In the genomic region with DNA sequence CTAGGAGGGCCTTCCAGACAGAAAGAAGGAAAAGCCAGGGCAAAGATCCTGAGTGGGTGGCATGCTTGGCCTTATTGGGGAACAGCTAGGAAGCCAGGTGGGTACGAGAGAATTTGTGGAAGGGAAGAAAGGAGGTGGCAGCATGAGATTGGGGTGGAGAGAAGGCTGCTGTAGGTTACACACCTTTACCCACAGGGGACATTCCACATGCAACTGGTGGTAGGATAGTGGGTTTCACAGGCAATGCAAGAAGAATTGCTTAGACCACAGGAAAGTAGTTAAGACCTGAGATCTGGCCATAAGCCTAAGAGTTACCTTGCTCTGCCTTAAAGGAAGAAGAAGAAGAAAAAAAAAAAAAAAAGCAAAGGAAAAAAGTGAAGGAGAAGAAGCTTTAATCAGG, we compare ENCODE assay signal across 29 cellular contexts. TPM values are rescaled to one million over a fixed set of nuclear protein-coding genes. Genes with fewer than 3 reads are reported as not detected.
DNase-seq lines count a peak whose midpoint lies in the region; ATAC-seq and TF ChIP-seq lines count a peak whose summit lies in the region.
"Had no signal": no experiment of that assay in that cellular context is flagged by ENCODE, and none has a peak within 500 bp of the region (broad histone marks: within the 10 kb centered on the region; RNA-seq: fewer than 3 reads in every experiment).

No MANE protein-coding gene starts in this region.

- POLR2A ChIA-PET in CD4-positive, alpha-beta T cell (lab: Charles Lee): interaction anchor here (1.4 kb wide), 1 partner anchor 12 kb away, joined by 3 read pairs; no protein-coding TSS in a partner anchor

- H3K4me2 ChIP-seq in BLaER1: peak overlapping the region; percentile 31; the same call in 1 of the 2 replicates
- H3K4me2 ChIP-seq: PC-9, smooth muscle cell had no signal

- H3K9ac ChIP-seq in BLaER1: no peak overlapping the region

- H3K36me3 ChIP-seq in BLaER1: peaks cover 66% of the 10 kb centered on the region
- H3K36me3 ChIP-seq: esophagus squamous epithelium, ovary had no signal

- peaks cover 87% of the 10 kb centered on the region for H3K4me1 Mint-ChIP-seq in CD4-positive, alpha-beta T cell (ENCODE audit: low read depth)
- peaks cover 97% of the 10 kb centered on the region for H3K4me1 Mint-ChIP-seq in dendritic cell treated with granulocyte-macrophage colony-stimulating factor and Interleukin-4, amounts not matched to agents 40 ng/mL and 50 ng/mL, for 4 days (ENCODE audit: low read depth)
- peaks cover 64% of the 10 kb centered on the region for H3K4me1 Mint-ChIP-seq in nephron progenitor cell

- H3K27me3 Mint-ChIP-seq in CD4-positive, alpha-beta T cell: no peaks in the 10 kb centered on the region
- H3K27me3 Mint-ChIP-seq in dendritic cell treated with granulocyte-macrophage colony-stimulating factor and Interleukin-4, amounts not matched to agents 40 ng/mL and 50 ng/mL, for 4 days: no peaks in the 10 kb centered on the region
- H3K27me3 Mint-ChIP-seq in nephron progenitor cell (ENCODE audit: low read depth, poor library complexity): no peaks in the 10 kb centered on the region
- H3K27me3 Mint-ChIP-seq: activated CD4-positive, alpha-beta T cell treated with anti-CD3 and anti-CD28 coated beads, Interleukin-2, amount 10 ng/mL, durations not matched to agents 7 days and 5 days; activated CD8-positive, alpha-beta memory T cell treated with anti-CD3 and anti-CD28 coated beads, Interleukin-2, amount 10 ng/mL, durations not matched to agents 7 days and 5 days; activated naive CD8-positive, alpha-beta T cell; CD4-positive, alpha-beta memory T cell; naive B cell; type B pancreatic cell had no signal

- H3K9me3 Mint-ChIP-seq in CD4-positive, alpha-beta T cell: no peaks in the 10 kb centered on the region
- no peaks in the 10 kb centered on the region for H3K9me3 Mint-ChIP-seq in dendritic cell treated with granulocyte-macrophage colony-stimulating factor and Interleukin-4, amounts not matched to agents 40 ng/mL and 50 ng/mL, for 4 days
- H3K9me3 Mint-ChIP-seq in nephron progenitor cell: no peaks in the 10 kb centered on the region
- H3K9me3 Mint-ChIP-seq: activated CD4-positive, alpha-beta T cell treated with anti-CD3 and anti-CD28 coated beads, Interleukin-2, amount 10 ng/mL, durations not matched to agents 7 days and 5 days; CD4-positive, alpha-beta memory T cell; naive B cell; type B pancreatic cell had no signal

- H3K27me3 ChIP-seq in BLaER1: no peaks in the 10 kb centered on the region
- H3K27me3 ChIP-seq in CD4-positive, alpha-beta T cell (ENCODE audit: control insufficient read depth, insufficient read depth, low read length): no peaks in the 10 kb centered on the region
- H3K27me3 ChIP-seq: esophagus squamous epithelium, ovary had no signal

- no peak overlapping the region for H3K4me3 ChIP-seq in BLaER1
- H3K4me3 ChIP-seq: esophagus squamous epithelium, ovary, PC-9, smooth muscle cell had no signal

- intact Hi-C loops in CD4-positive, alpha-beta T cell (cut with DNase I, micrococcal nuclease): no loop called here
- intact Hi-C loops in dendritic cell treated with granulocyte-macrophage colony-stimulating factor and Interleukin-4, amounts not matched to agents 40 ng/mL and 50 ng/mL, for 4 days (cut with micrococcal nuclease): no loop called here

- CTCF ChIA-PET in CD4-positive, alpha-beta T cell (lab: Charles Lee): interaction anchor here (0.7 kb wide), 1 partner anchor 28 kb away, joined by 3 read pairs; no protein-coding TSS in a partner anchor

- H3K9me3 ChIP-seq in BLaER1: no peaks in the 10 kb centered on the region
- H3K9me3 ChIP-seq in CD4-positive, alpha-beta T cell (ENCODE audit: control insufficient read depth, low read length): no peaks in the 10 kb centered on the region
- H3K9me3 ChIP-seq: esophagus squamous epithelium, ovary had no signal

- no peak for ATAC-seq in CD4-positive, alpha-beta T cell (ENCODE audit: poor library complexity)
- ATAC-seq: activated CD8-positive, alpha-beta memory T cell treated with anti-CD3 and anti-CD28 coated beads, Interleukin-2, amount 10 ng/mL, durations not matched to agents 7 days and 5 days; left cardiac atrium had no signal

- H3K27ac ChIP-seq in BLaER1: no peak overlapping the region
- H3K27ac ChIP-seq in CD4-positive, alpha-beta T cell (ENCODE audit: low read depth, low read length): no peak overlapping the region
- H3K27ac ChIP-seq: esophagus squamous epithelium, ovary, PC-9, WERI-Rb-1 had no signal

- peaks cover 76% of the 10 kb centered on the region for H3K4me1 ChIP-seq in BLaER1

- H3K4me3 Mint-ChIP-seq in CD4-positive, alpha-beta T cell: no peak overlapping the region
- no peak overlapping the region for H3K4me3 Mint-ChIP-seq in dendritic cell treated with granulocyte-macrophage colony-stimulating factor and Interleukin-4, amounts not matched to agents 40 ng/mL and 50 ng/mL, for 4 days
- H3K4me3 Mint-ChIP-seq in nephron progenitor cell: no peak overlapping the region
- H3K4me3 Mint-ChIP-seq: activated CD4-positive, alpha-beta T cell treated with anti-CD3 and anti-CD28 coated beads, Interleukin-2, amount 10 ng/mL, durations not matched to agents 7 days and 5 days; activated CD8-positive, alpha-beta memory T cell treated with anti-CD3 and anti-CD28 coated beads, Interleukin-2, amount 10 ng/mL, durations not matched to agents 7 days and 5 days; activated naive CD8-positive, alpha-beta T cell; type B pancreatic cell had no signal

- DNase-seq in CD4-positive, alpha-beta T cell: no peak
- DNase-seq in nephron progenitor cell: no peak
- DNase-seq in NCI-H82 treated with DMSO at 0.1 percent for 48 hours (lab: John Stamatoyannopoulos, UW; ENCODE audit: unreplicated experiment): no peak
- no peak for DNase-seq in HUDEP-2 (lab: John Stamatoyannopoulos, UW; ENCODE audit: unreplicated experiment in 76 of 76)
- no peak for DNase-seq in A172 (ENCODE audit: low spot score)
- DNase-seq: activated CD4-positive, alpha-beta T cell treated with anti-CD3 and anti-CD28 coated beads, Interleukin-2, amount 10 ng/mL, durations not matched to agents 7 days and 5 days; activated CD8-positive, alpha-beta memory T cell treated with anti-CD3 and anti-CD28 coated beads, Interleukin-2, amount 10 ng/mL, durations not matched to agents 7 days and 5 days; CD4-positive, alpha-beta memory T cell; esophagus squamous epithelium; foreskin melanocyte; GOT3; left cardiac atrium; mesenchymal stem cell; naive B cell; NCI-H1092; NCI-H1694 treated with DMSO at 0.1 percent for 48 hours; NCI-H524; NK-92 treated with Interleukin-12 subunit alpha and Interleukin-12 subunit beta, amount 100 ng/mL, for 24 hours; ovary; PC-9; retina; Right ventricle myocardium superior; stimulated activated CD4-positive, alpha-beta T cell treated with anti-CD3 and anti-CD28 coated beads, Interleukin-1b, Interleukin-23, amount 100 ng/mL, for 48 hours; WERI-Rb-1 had no signal

- TF ChIP-seq CTCF in CD4-positive, alpha-beta T cell (IDR thresholded peaks at IDR 0.05): no peak
- no peak for TF ChIP-seq CTCF in nephron progenitor cell (IDR thresholded peaks at IDR 0.05)

- peaks cover 100% of the 10 kb centered on the region for H4K20me1 ChIP-seq in BLaER1

- peak overlapping the region; percentile 64 for H3K27ac Mint-ChIP-seq in CD4-positive, alpha-beta T cell
- H3K27ac Mint-ChIP-seq in dendritic cell treated with granulocyte-macrophage colony-stimulating factor and Interleukin-4, amounts not matched to agents 40 ng/mL and 50 ng/mL, for 4 days: peak overlapping the region; percentile 14
- H3K27ac Mint-ChIP-seq in nephron progenitor cell: peak overlapping the region; percentile 95
- H3K27ac Mint-ChIP-seq: activated CD4-positive, alpha-beta T cell treated with anti-CD3 and anti-CD28 coated beads, Interleukin-2, amount 10 ng/mL, durations not matched to agents 7 days and 5 days; activated CD8-positive, alpha-beta memory T cell treated with anti-CD3 and anti-CD28 coated beads, Interleukin-2, amount 10 ng/mL, durations not matched to agents 7 days and 5 days; activated naive CD8-positive, alpha-beta T cell; type B pancreatic cell had no signal

- peaks cover 30% of the 10 kb centered on the region for H3K36me3 Mint-ChIP-seq in CD4-positive, alpha-beta T cell (ENCODE audit: low read depth)
- H3K36me3 Mint-ChIP-seq in dendritic cell treated with granulocyte-macrophage colony-stimulating factor and Interleukin-4, amounts not matched to agents 40 ng/mL and 50 ng/mL, for 4 days (ENCODE audit: low read depth): peaks cover 50% of the 10 kb centered on the region
- H3K36me3 Mint-ChIP-seq in nephron progenitor cell (ENCODE audit: low read depth): peaks cover 40% of the 10 kb centered on the region

RNA-seq across cellular contexts. Expression of gene ANP32A, which starts 19.8 kb away (rescaled TPM):
- 10 to 100 TPM; 55.1 to 57.3 TPM for total RNA-seq in CD4-positive, alpha-beta T cell
- total RNA-seq in A172 (2014; rRNA removed; shearing (Covaris generic)): 70.4 and 72.6 TPM in 2 replicates

Comparison
In these comparisons a context has a peak if more than half of its experiments do, and no peak if none do; other contexts are left out.
1. H3K27ac Mint-ChIP-seq: peak in every context shown above with its lines; median percentile 95 in nephron progenitor cell; 64 in CD4-positive, alpha-beta T cell; 14 in dendritic cell treated with granulocyte-macrophage colony-stimulating factor and Interleukin-4, amounts not matched to agents 40 ng/mL and 50 ng/mL, for 4 days.